In the genomic region with DNA sequence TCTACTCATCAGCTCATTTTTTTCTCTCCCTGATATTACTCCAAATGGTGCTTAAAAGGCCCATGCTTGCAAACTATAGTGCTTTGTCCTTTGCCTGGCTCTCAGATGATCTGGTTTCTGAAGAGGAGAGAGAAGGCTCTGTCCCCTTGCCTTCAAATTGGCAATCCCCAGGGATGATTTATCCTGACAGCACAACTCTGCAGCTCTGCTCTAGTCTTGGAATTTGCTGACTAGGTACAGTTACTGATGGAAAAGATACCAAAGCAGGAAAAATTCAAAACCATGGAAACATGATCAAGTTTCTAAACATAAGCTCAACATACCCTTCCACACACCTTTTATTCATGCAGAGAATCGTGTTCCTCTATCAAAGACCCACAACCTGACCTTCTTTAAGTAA, we compare ENCODE assay signal across 2 cellular contexts.
TF ChIP-seq lines count a peak whose summit lies in the region.

No MANE protein-coding gene starts in this region.

TF ChIP-seq in HepG2, 621 proteins besides CTCF, POLR2A, EP300 and RAD21 (continued from another document):
- TF ChIP-seq ZBTB3 (CRISPR knock-in tag; IDR thresholded peaks at IDR 0.05; ENCODE audit: borderline replicate concordance, low read depth): no peak

TF ChIP-seq in neural cell, 6 proteins besides CTCF, POLR2A, EP300 and RAD21 (continued from another document):
- TF ChIP-seq, protein P1, sequence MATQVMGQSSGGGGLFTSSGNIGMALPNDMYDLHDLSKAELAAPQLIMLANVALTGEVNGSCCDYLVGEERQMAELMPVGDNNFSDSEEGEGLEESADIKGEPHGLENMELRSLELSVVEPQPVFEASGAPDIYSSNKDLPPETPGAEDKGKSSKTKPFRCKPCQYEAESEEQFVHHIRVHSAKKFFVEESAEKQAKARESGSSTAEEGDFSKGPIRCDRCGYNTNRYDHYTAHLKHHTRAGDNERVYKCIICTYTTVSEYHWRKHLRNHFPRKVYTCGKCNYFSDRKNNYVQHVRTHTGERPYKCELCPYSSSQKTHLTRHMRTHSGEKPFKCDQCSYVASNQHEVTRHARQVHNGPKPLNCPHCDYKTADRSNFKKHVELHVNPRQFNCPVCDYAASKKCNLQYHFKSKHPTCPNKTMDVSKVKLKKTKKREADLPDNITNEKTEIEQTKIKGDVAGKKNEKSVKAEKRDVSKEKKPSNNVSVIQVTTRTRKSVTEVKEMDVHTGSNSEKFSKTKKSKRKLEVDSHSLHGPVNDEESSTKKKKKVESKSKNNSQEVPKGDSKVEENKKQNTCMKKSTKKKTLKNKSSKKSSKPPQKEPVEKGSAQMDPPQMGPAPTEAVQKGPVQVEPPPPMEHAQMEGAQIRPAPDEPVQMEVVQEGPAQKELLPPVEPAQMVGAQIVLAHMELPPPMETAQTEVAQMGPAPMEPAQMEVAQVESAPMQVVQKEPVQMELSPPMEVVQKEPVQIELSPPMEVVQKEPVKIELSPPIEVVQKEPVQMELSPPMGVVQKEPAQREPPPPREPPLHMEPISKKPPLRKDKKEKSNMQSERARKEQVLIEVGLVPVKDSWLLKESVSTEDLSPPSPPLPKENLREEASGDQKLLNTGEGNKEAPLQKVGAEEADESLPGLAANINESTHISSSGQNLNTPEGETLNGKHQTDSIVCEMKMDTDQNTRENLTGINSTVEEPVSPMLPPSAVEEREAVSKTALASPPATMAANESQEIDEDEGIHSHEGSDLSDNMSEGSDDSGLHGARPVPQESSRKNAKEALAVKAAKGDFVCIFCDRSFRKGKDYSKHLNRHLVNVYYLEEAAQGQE (IDR thresholded peaks at IDR 0.05; ENCODE audit: borderline replicate concordance): peak; percentile 57
